ENCODE assay signal across 8 cellular contexts in the genomic region with DNA sequence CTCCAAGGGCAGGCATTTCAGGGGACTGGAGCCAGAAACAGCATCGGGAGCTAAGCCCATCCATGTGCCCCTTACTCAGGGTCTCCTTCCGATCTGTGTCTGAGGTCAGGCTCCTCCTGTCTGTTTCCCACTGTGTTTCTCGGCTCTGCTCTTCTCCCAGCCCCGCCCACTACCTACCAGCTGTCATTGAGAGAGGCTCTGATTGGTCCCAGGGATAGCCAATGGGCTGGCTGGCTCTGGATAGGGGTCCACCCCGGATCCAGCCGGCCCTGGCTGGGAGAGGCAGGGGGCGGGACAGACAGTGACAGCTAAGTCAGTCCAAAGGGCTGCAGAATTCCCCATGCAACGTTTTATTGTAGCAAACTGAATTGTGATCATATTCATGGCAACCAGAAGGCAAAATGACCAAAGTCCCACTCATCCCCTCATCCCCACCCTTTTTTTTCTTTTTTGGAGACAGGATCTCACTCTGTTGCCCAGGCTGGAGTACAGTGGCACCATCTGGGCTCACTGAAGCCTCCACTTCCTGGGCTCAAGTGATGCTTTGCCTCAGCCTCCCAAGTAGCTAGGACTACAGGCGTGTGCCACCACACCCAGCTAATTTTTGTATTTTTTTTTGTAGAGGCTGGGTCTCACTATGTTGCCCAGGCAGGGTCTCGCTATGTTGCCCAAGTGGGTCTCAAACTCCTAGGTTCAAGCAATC.
DNase-seq lines count a peak whose midpoint lies in the region; ATAC-seq and TF ChIP-seq lines count a peak whose summit lies in the region.

No MANE protein-coding gene starts in this region.

- H2AFZ ChIP-seq in PC-9: no peak overlapping the region

- no peaks in the 10 kb centered on the region for H3K36me3 ChIP-seq in PC-9 (ENCODE audit: low read depth)

- no peak overlapping the region for H3K4me3 Mint-ChIP-seq in stimulated activated naive CD8-positive, alpha-beta T cell treated with anti-CD3 and anti-CD28 coated beads, Interleukin-15, amount 100 ng/mL, for 72 hours

- no peak overlapping the region for H3K27ac Mint-ChIP-seq in stimulated activated naive CD8-positive, alpha-beta T cell treated with anti-CD3 and anti-CD28 coated beads, Interleukin-15, amount 100 ng/mL, for 72 hours

- no peaks in the 10 kb centered on the region for H3F3A ChIP-seq in PC-9 (ENCODE audit: insufficient read depth, low read depth)

- no peaks in the 10 kb centered on the region for H3K79me2 ChIP-seq in PC-9 (ENCODE audit: low read depth)

- H3K4me3 ChIP-seq in PC-9: no peak overlapping the region

- H3K27me3 Mint-ChIP-seq in stimulated activated naive CD8-positive, alpha-beta T cell treated with anti-CD3 and anti-CD28 coated beads, Interleukin-15, amount 100 ng/mL, for 72 hours: no peaks in the 10 kb centered on the region

- no peak overlapping the region for H3K4me2 ChIP-seq in PC-9

- no peak for TF ChIP-seq CTCF in PC-9 (conservative IDR thresholded peaks at IDR 0.05)

- CTCF ChIA-PET in PC-9 (lab: Charles Lee): no interaction called here

- H3K4me1 ChIP-seq in PC-9 (replicated peaks; ENCODE audit: insufficient read depth): no peaks in the 10 kb centered on the region

- H3K9me3 ChIP-seq in PC-9 (ENCODE audit: insufficient read depth, low read depth): no peaks in the 10 kb centered on the region

- BruUV-seq in PC-9 (replicated peaks; lab: Mats Ljungman, UMichigan): no TSS peak

- no peaks in the 10 kb centered on the region for H4K20me1 ChIP-seq in PC-9 (ENCODE audit: insufficient read depth)

- intact Hi-C loops in PC-9 (cut with micrococcal nuclease; ENCODE audit: unreplicated experiment): no loop called here

- in situ Hi-C loops in G401 (cut with HindIII; ENCODE audit: low sequenced_read_pairs): no loop called here

- DNase-seq in G401 (ENCODE audit: low spot score) (peak; percentile 62), NCI-H446 treated with DMSO at 0.1 percent for 48 hours (lab: John Stamatoyannopoulos, UW) (peak; percentile 45), dermis blood vessel endothelial cell (peak; percentile 65), midbrain (lab: John Stamatoyannopoulos, UW) (peak; percentile 93), PC-9 (no peak)
- no peak for DNase-seq in stimulated activated naive CD8-positive, alpha-beta T cell treated with anti-CD3 and anti-CD28 coated beads, Interleukin-15, amount 100 ng/mL, for 72 hours
- no peak for DNase-seq in activated CD4-positive, alpha-beta T cell treated with anti-CD3 and anti-CD28 coated beads, Interleukin-2, amount 50 U/mL, for 4 hours

- no peaks in the 10 kb centered on the region for H3K4me1 Mint-ChIP-seq in stimulated activated naive CD8-positive, alpha-beta T cell treated with anti-CD3 and anti-CD28 coated beads, Interleukin-15, amount 100 ng/mL, for 72 hours

- H3K9me3 Mint-ChIP-seq in stimulated activated naive CD8-positive, alpha-beta T cell treated with anti-CD3 and anti-CD28 coated beads, Interleukin-15, amount 100 ng/mL, for 72 hours: no peaks in the 10 kb centered on the region

- POLR2A ChIA-PET in PC-9 (lab: Charles Lee; ENCODE audit: unreplicated experiment): no interaction called here

- H3K27me3 ChIP-seq in PC-9 (ENCODE audit: insufficient read depth, low read depth): no peaks in the 10 kb centered on the region

- ATAC-seq in stimulated activated naive CD8-positive, alpha-beta T cell treated with anti-CD3 and anti-CD28 coated beads, Interleukin-15, amount 100 ng/mL, for 72 hours: no peak
- no peak for ATAC-seq in HG03095 (IDR thresholded peaks at IDR 0.05; ENCODE audit: unreplicated experiment)

- no peak overlapping the region for H3K27ac ChIP-seq in PC-9

- H3K9me2 ChIP-seq in PC-9 (ENCODE audit: insufficient read depth): no peaks in the 10 kb centered on the region

Comparison
In these comparisons a context has a peak if more than half of its experiments do, and no peak if none do; other contexts are left out.
1. DNase-seq: peak in G401 (single experiment), NCI-H446 treated with DMSO at 0.1 percent for 48 hours (single experiment), dermis blood vessel endothelial cell (single experiment) and midbrain (single experiment); none in stimulated activated naive CD8-positive, alpha-beta T cell treated with anti-CD3 and anti-CD28 coated beads, Interleukin-15, amount 100 ng/mL, for 72 hours (0 of 2), PC-9 (0 of 2) and activated CD4-positive, alpha-beta T cell treated with anti-CD3 and anti-CD28 coated beads, Interleukin-2, amount 50 U/mL, for 4 hours (0 of 2).